In genomic region chr15:45314960-45315359, GRCh38 we compare ENCODE assay signal across 12 cellular contexts.
DNase-seq lines count a peak whose midpoint lies in the region; ATAC-seq and TF ChIP-seq lines count a peak whose summit lies in the region.
"Had no signal": no experiment of that assay in that cellular context is flagged by ENCODE, and none has a peak within 500 bp of the region (broad histone marks: within the 10 kb centered on the region; RNA-seq: fewer than 3 reads in every experiment).

No MANE protein-coding gene starts in this region.

- no peak for ATAC-seq in HG03342 (IDR thresholded peaks at IDR 0.05; ENCODE audit: unreplicated experiment)
- no peak for ATAC-seq in HG02970 (IDR thresholded peaks at IDR 0.05; ENCODE audit: low FRiP score, unreplicated experiment)

- H3K36me3 ChIP-seq in endodermal cell (ENCODE audit: control insufficient read depth, insufficient read depth, low read length) (no peaks in the 10 kb centered on the region), neural progenitor cell (no peaks in the 10 kb centered on the region)
- H3K36me3 ChIP-seq: esophagus muscularis mucosa, SJSA1 had no signal

- WGBS in endodermal cell (ENCODE audit: insufficient coverage in 1 of 2, insufficient read length in 1 of 2), 2 experiments: 88 to 89% methylated on average over 13 of the region's 13 CpGs

- no peaks in the 10 kb centered on the region for H3K27me3 ChIP-seq in endodermal cell (ENCODE audit: control insufficient read depth, insufficient read depth, low read length, poor library complexity, severe bottlenecking)
- H3K27me3 ChIP-seq in neural progenitor cell: no peaks in the 10 kb centered on the region

- peak; percentile 68 for TF ChIP-seq CTCF in endodermal cell (conservative IDR thresholded peaks at IDR 0.05)
- TF ChIP-seq CTCF in neural progenitor cell (IDR thresholded peaks at IDR 0.05): peak; percentile 42

- H3K27me3 Mint-ChIP-seq in endodermal cell (ENCODE audit: insufficient read depth) (peaks cover 9% of the 10 kb centered on the region), neural progenitor cell (ENCODE audit: insufficient read depth, low read depth) (no peaks in the 10 kb centered on the region)

- H3K27ac ChIP-seq in endodermal cell (ENCODE audit: low read depth, low read length): no peak overlapping the region
- no peak overlapping the region for H3K27ac ChIP-seq in neural progenitor cell
- H3K27ac ChIP-seq: esophagus muscularis mucosa, SJSA1 had no signal

- H3K4me3 ChIP-seq in endodermal cell (ENCODE audit: low read length) (no peak overlapping the region), neural progenitor cell (no peak overlapping the region)
- H3K4me3 ChIP-seq: esophagus muscularis mucosa, SJSA1 had no signal

- H4K20me1 ChIP-seq in neural progenitor cell (ENCODE audit: low read depth): no peaks in the 10 kb centered on the region

- H3K9ac ChIP-seq in endodermal cell (ENCODE audit: extremely low read depth, low read length, poor library complexity, severe bottlenecking) (no peak overlapping the region), neural progenitor cell (no peak overlapping the region)

- peak overlapping the region; percentile 92 for H2AFZ ChIP-seq in neural progenitor cell (replicated peaks)

- no peak overlapping the region for H3K27ac Mint-ChIP-seq in endodermal cell
- H3K27ac Mint-ChIP-seq in neural progenitor cell: no peak overlapping the region
- H3K27ac Mint-ChIP-seq: activated CD4-positive, alpha-beta memory T cell treated with anti-CD3 and anti-CD28 coated beads for 36 hours; stimulated activated naive CD8-positive, alpha-beta T cell treated with anti-CD3 and anti-CD28 coated beads, Interleukin-15, Interleukin-2, amounts not matched to agents 100 ng/mL and 50 ng/mL, for 24 hours had no signal

- H3K4me2 ChIP-seq in neural progenitor cell: no peak overlapping the region

- H3K4me1 ChIP-seq in endodermal cell (ENCODE audit: control insufficient read depth, insufficient read depth, low read length) (no peaks in the 10 kb centered on the region), neural progenitor cell (peaks cover 3% of the 10 kb centered on the region)
- H3K4me1 ChIP-seq: esophagus muscularis mucosa, SJSA1 had no signal

- H3K4me1 Mint-ChIP-seq in endodermal cell (peaks cover 7% of the 10 kb centered on the region), neural progenitor cell (no peaks in the 10 kb centered on the region)

- no peaks in the 10 kb centered on the region for H3F3A ChIP-seq in neural progenitor cell (ENCODE audit: low read depth)

- H3K79me2 ChIP-seq in neural progenitor cell (ENCODE audit: low read depth): no peaks in the 10 kb centered on the region

- H3K9me3 ChIP-seq in endodermal cell (ENCODE audit: control insufficient read depth, low read length): peaks cover 3% of the 10 kb centered on the region
- no peaks in the 10 kb centered on the region for H3K9me3 ChIP-seq in neural progenitor cell (ENCODE audit: low read depth)
- H3K9me3 ChIP-seq: esophagus muscularis mucosa, SJSA1 had no signal

- DNase-seq in ELF-1 (ENCODE audit: low read depth, low spot score) (peak; percentile 70), NAMALWA (ENCODE audit: low spot score) (peak; percentile 34), endodermal cell (peak; percentile 84), neural progenitor cell (ENCODE audit: low spot score) (peak; percentile 58), occipital lobe (lab: John Stamatoyannopoulos, UW) (no peak)
- no peak for DNase-seq in activated CD4-positive, alpha-beta T cell treated with anti-CD3 and anti-CD28 coated beads for 48 hours
- DNase-seq: activated CD4-positive, alpha-beta memory T cell treated with anti-CD3 and anti-CD28 coated beads for 36 hours had no signal

- H3K36me3 Mint-ChIP-seq in endodermal cell (ENCODE audit: low read depth) (no peaks in the 10 kb centered on the region), neural progenitor cell (no peaks in the 10 kb centered on the region)
- H3K36me3 Mint-ChIP-seq: activated CD4-positive, alpha-beta memory T cell treated with anti-CD3 and anti-CD28 coated beads for 36 hours had no signal

- H3K4me3 Mint-ChIP-seq in endodermal cell (peak overlapping the region; percentile 9), neural progenitor cell (no peak overlapping the region)
- H3K4me3 Mint-ChIP-seq: activated CD4-positive, alpha-beta memory T cell treated with anti-CD3 and anti-CD28 coated beads for 36 hours; stimulated activated naive CD8-positive, alpha-beta T cell treated with anti-CD3 and anti-CD28 coated beads, Interleukin-15, Interleukin-2, amounts not matched to agents 100 ng/mL and 50 ng/mL, for 24 hours had no signal

- H3K9me3 Mint-ChIP-seq in endodermal cell: peaks cover 10% of the 10 kb centered on the region
- no peaks in the 10 kb centered on the region for H3K9me3 Mint-ChIP-seq in neural progenitor cell
- H3K9me3 Mint-ChIP-seq: activated CD4-positive, alpha-beta memory T cell treated with anti-CD3 and anti-CD28 coated beads for 36 hours; stimulated activated naive CD8-positive, alpha-beta T cell treated with anti-CD3 and anti-CD28 coated beads, Interleukin-15, Interleukin-2, amounts not matched to agents 100 ng/mL and 50 ng/mL, for 24 hours had no signal

Comparison
In these comparisons a context has a peak if more than half of its experiments do, and no peak if none do; other contexts are left out.
1. DNase-seq: peak in ELF-1 (single experiment), NAMALWA (single experiment), endodermal cell (single experiment) and neural progenitor cell (single experiment); none in occipital lobe (single experiment) and activated CD4-positive, alpha-beta T cell treated with anti-CD3 and anti-CD28 coated beads for 48 hours (single experiment).